ENCODE assay signal across 22 cellular contexts in the genomic region with DNA sequence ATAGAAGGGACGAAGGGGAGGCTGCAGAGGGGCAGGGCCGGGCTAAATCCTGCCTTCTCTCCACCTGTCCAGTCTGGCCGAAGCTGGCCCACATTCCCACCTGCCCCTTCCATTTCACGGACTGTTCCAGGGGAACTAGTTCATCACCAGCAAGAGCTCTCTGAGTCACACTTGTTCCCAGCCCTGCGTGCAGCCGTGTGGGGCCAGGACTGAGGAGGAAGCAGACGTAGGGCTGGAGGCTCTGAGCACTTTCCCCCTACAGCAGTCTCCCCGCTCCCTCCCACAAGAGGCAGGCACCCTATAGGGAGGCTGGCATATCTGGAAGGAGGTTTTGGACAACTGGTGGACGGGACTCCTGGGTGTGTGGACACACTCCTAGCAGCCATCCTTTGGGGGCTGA. TPM values are rescaled to one million over a fixed set of nuclear protein-coding genes. Genes with fewer than 3 reads are reported as not detected.
DNase-seq lines count a peak whose midpoint lies in the region; ATAC-seq, FAIRE-seq and TF ChIP-seq lines count a peak whose summit lies in the region.
"Had no signal": no experiment of that assay in that cellular context is flagged by ENCODE, and none has a peak within 500 bp of the region (broad histone marks: within the 10 kb centered on the region; RNA-seq: fewer than 3 reads in every experiment).

No MANE protein-coding gene starts in this region.

- H3K27ac Mint-ChIP-seq in glutamatergic neuron (ENCODE audit: unreplicated experiment), result peak overlapping the region; percentile 33
- H3K27ac Mint-ChIP-seq: activated T-cell treated with anti-CD3 and anti-CD28 coated beads, Interleukin-2, amount 50 U/mL, for 24 hours; stimulated activated naive CD8-positive, alpha-beta T cell treated with anti-CD3 and anti-CD28 coated beads, Interleukin-15, Interleukin-2, amounts not matched to agents 100 ng/mL and 50 ng/mL, for 24 hours had no signal

- peaks cover 25% of the 10 kb centered on the region for H3K4me1 ChIP-seq in A549
- H3K4me1 ChIP-seq in adipocyte (ENCODE audit: control insufficient read depth, insufficient read depth, low read length), result peaks cover 21% of the 10 kb centered on the region
- H3K4me1 ChIP-seq: Caco-2 had no signal

- no peaks in the 10 kb centered on the region for H3K27me3 ChIP-seq in adipocyte (replicated peaks; ENCODE audit: control insufficient read depth, insufficient read depth, low read length)
- H3K27me3 ChIP-seq: vagina had no signal

- no peak overlapping the region for H3K9ac ChIP-seq in adipocyte (ENCODE audit: low read length)

- H3K9me3 Mint-ChIP-seq in glutamatergic neuron (ENCODE audit: unreplicated experiment), result peaks cover 2% of the 10 kb centered on the region
- H3K9me3 Mint-ChIP-seq: activated T-cell treated with anti-CD3 and anti-CD28 coated beads, Interleukin-2, amount 50 U/mL, for 24 hours; immature natural killer cell; stimulated activated naive CD8-positive, alpha-beta T cell treated with anti-CD3 and anti-CD28 coated beads, Interleukin-15, Interleukin-2, amounts not matched to agents 100 ng/mL and 50 ng/mL, for 24 hours had no signal

- H3K27me3 Mint-ChIP-seq in glutamatergic neuron (ENCODE audit: unreplicated experiment), result peaks cover 4% of the 10 kb centered on the region
- H3K27me3 Mint-ChIP-seq: activated T-cell treated with anti-CD3 and anti-CD28 coated beads, Interleukin-2, amount 50 U/mL, for 24 hours; stimulated activated naive CD8-positive, alpha-beta T cell treated with anti-CD3 and anti-CD28 coated beads, Interleukin-15, Interleukin-2, amounts not matched to agents 100 ng/mL and 50 ng/mL, for 24 hours had no signal

- no peaks in the 10 kb centered on the region for H3K36me3 Mint-ChIP-seq in glutamatergic neuron (ENCODE audit: unreplicated experiment)

- H3K4me2 ChIP-seq in A549, result peak overlapping the region; percentile 46

- no peak for TF ChIP-seq RAD21 in A549 (conservative IDR thresholded peaks at IDR 0.05 in 1 of 2, IDR thresholded peaks at IDR 0.05 in 1 of 2)

- H3K4me1 Mint-ChIP-seq in glutamatergic neuron (ENCODE audit: low read depth, unreplicated experiment), result peaks cover 13% of the 10 kb centered on the region

- H3K4me3 Mint-ChIP-seq in glutamatergic neuron (ENCODE audit: unreplicated experiment), result no peak overlapping the region
- H3K4me3 Mint-ChIP-seq: activated T-cell treated with anti-CD3 and anti-CD28 coated beads, Interleukin-2, amount 50 U/mL, for 24 hours; immature natural killer cell; stimulated activated naive CD8-positive, alpha-beta T cell treated with anti-CD3 and anti-CD28 coated beads, Interleukin-15, Interleukin-2, amounts not matched to agents 100 ng/mL and 50 ng/mL, for 24 hours had no signal

- TF ChIP-seq CTCF in A549 (IDR thresholded peaks at IDR 0.05) (no peak), glutamatergic neuron (IDR thresholded peaks at IDR 0.05; ENCODE audit: partially characterized antibody, unreplicated experiment) (no peak)

- DNase-seq in A549 (ENCODE audit: low read depth in 1 of 2, low spot score in 1 of 2) (no peak), HK-2 (ENCODE audit: unreplicated experiment) (peak; percentile 65), adipocyte (ENCODE audit: low read depth) (peak; percentile 18), glutamatergic neuron (no peak), GM19240 (ENCODE audit: insufficient read length, low spot score) (no peak), NCI-H2196 (lab: John Stamatoyannopoulos, UW; ENCODE audit: unreplicated experiment) (no peak)
- DNase-seq: activated CD4-positive, alpha-beta T cell treated with anti-CD3 and anti-CD28 coated beads for 4 hours; activated T-cell treated with anti-CD3 and anti-CD28 coated beads, Interleukin-2, amount 50 U/mL, for 24 hours; immature natural killer cell; KBM-7; NCI-H187; NCI-H748 treated with DMSO at 0.1 percent for 48 hours; occipital lobe; small intestine had no signal

- CTCF ChIA-PET in A549 (lab: Yijun Ruan, JAX), result no interaction called here

- FAIRE-seq in A549 (lab: Jason Lieb, UNC), result no peak
- FAIRE-seq: GM18507, GM19239, small intestine had no signal

- no peaks in the 10 kb centered on the region for H3K9me3 ChIP-seq in A549
- H3K9me3 ChIP-seq in adipocyte (ENCODE audit: control insufficient read depth, low read length), result no peaks in the 10 kb centered on the region
- H3K9me3 ChIP-seq: Caco-2, vagina had no signal

- 59% methylated on average over 7 of the region's 9 CpGs for whole genome bisulfite sequencing in A549 (ENCODE audit: missing lambda C conversion rate)

- peak overlapping the region in 1 of 2 experiments; percentile 38; a peak in 2 of 6 replicates for H3K27ac ChIP-seq in A549
- H3K27ac ChIP-seq: vagina had no signal

- H3K4me3 ChIP-seq in A549 (no peak overlapping the region), adipocyte (ENCODE audit: low read length) (no peak overlapping the region)
- H3K4me3 ChIP-seq: vagina had no signal

- no peak for TF ChIP-seq POLR2A in A549 (IDR thresholded peaks at IDR 0.05; ENCODE audit: low read length)

- no peak for TF ChIP-seq EP300 in A549 (IDR thresholded peaks at IDR 0.05)

- H3K36me3 ChIP-seq in adipocyte (ENCODE audit: control insufficient read depth, insufficient read depth, low read length, severe bottlenecking), result no peaks in the 10 kb centered on the region
- H3K36me3 ChIP-seq: vagina had no signal

- POLR2A ChIA-PET in A549 (lab: Yijun Ruan, JAX), result no interaction called here

- ATAC-seq in A549 (peak in 1 of 2 experiments; percentile 28; a peak in 3 of 6 replicates), HG03571 (IDR thresholded peaks at IDR 0.05; ENCODE audit: unreplicated experiment) (no peak), HG02884 (IDR thresholded peaks at IDR 0.05; ENCODE audit: unreplicated experiment) (no peak)

TF ChIP-seq in A549, 52 proteins besides CTCF, POLR2A, EP300 and RAD21 (continues in another document):
- TF ChIP-seq ZNF302 (CRISPR knock-in tag; IDR thresholded peaks at IDR 0.05) (no peak), POLR2AphosphoS2 (conservative IDR thresholded peaks at IDR 0.05; ENCODE audit: low read length) (no peak), TFCP2L1 (CRISPR knock-in tag; IDR thresholded peaks at IDR 0.05) (no peak), TP53 (CRISPR knock-in tag; IDR thresholded peaks at IDR 0.05) (no peak), ZFP36 (IDR thresholded peaks at IDR 0.05; ENCODE audit: borderline replicate concordance, partially characterized antibody) (no peak), NR3C1 (IDR thresholded peaks at IDR 0.05) (no peak), NPAS2 (CRISPR knock-in tag; IDR thresholded peaks at IDR 0.05; ENCODE audit: borderline replicate concordance) (no peak), CHD4 (IDR thresholded peaks at IDR 0.05; ENCODE audit: borderline replicate concordance) (no peak), CBX2 (IDR thresholded peaks at IDR 0.05; ENCODE audit: borderline replicate concordance, low read depth) (no peak)
- TF ChIP-seq, protein P1, sequence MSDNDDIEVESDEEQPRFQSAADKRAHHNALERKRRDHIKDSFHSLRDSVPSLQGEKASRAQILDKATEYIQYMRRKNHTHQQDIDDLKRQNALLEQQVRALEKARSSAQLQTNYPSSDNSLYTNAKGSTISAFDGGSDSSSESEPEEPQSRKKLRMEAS (IDR thresholded peaks at IDR 0.05), result no peak
- TF ChIP-seq, protein P2, sequence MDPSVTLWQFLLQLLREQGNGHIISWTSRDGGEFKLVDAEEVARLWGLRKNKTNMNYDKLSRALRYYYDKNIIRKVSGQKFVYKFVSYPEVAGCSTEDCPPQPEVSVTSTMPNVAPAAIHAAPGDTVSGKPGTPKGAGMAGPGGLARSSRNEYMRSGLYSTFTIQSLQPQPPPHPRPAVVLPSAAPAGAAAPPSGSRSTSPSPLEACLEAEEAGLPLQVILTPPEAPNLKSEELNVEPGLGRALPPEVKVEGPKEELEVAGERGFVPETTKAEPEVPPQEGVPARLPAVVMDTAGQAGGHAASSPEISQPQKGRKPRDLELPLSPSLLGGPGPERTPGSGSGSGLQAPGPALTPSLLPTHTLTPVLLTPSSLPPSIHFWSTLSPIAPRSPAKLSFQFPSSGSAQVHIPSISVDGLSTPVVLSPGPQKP (IDR thresholded peaks at IDR 0.05; ENCODE audit: low read depth, low read length), result no peak

RNA-seq across cellular contexts. Expression of a gene that starts 3.0 kb away (rescaled TPM):
- polyA plus RNA-seq in A549 (2011; rRNA removed), result 0.79 and 0.88 TPM in 2 replicates
- polyA plus RNA-seq in A549 (2012; cell fraction: cytosol; rRNA removed), result 0.69 and 0.82 TPM in 2 replicates
- 9.4 and 13.4 TPM in 2 replicates for polyA plus RNA-seq in A549 (2012; cell fraction: nucleus; rRNA removed)
- polyA plus RNA-seq in A549 (2017; fragmentation: RNase III; extraction: RNeasy Plus Mini Kit Qiagen cat#74134 plus additional on column Dnase treatment), result 0.79 to 1.3 TPM (median 0.89 TPM) in 3 replicates
- 0.68 and 2.2 TPM in 2 replicates for polyA minus RNA-seq in A549 (2011; rRNA and poly(A)+ RNA removed)
- 8.0 TPM for total RNA-seq in glutamatergic neuron (ENCODE audit: unreplicated experiment)

RNA-seq across cellular contexts. Expression of a gene that starts 7.4 kb away (rescaled TPM):
- polyA plus RNA-seq in A549 (2011; rRNA removed) (not detected in 2 replicates), A549 (2017; fragmentation: RNase III; extraction: RNeasy Plus Mini Kit Qiagen cat#74134 plus additional on column Dnase treatment) (not detected in 3 replicates)
- polyA plus RNA-seq in A549 (2012; cell fraction: cytosol; rRNA removed), result 0.34 and 0.54 TPM in 2 replicates
- polyA plus RNA-seq in A549 (2012; cell fraction: nucleus; rRNA removed), result 6.3 and 6.9 TPM in 2 replicates
- polyA minus RNA-seq in A549 (2011; rRNA and poly(A)+ RNA removed), result not detected in 2 replicates
- total RNA-seq in glutamatergic neuron (ENCODE audit: unreplicated experiment), result 3.5 TPM
- total RNA-seq: occipital lobe had no signal
- polyA plus RNA-seq: immature natural killer cell had no signal

RNA-seq across cellular contexts. Expression of a gene that starts 32.8 kb away (rescaled TPM):
- polyA plus RNA-seq in A549 (2011; rRNA removed), result 0.09 TPM in 1 of 2 replicates, not detected in the other
- 0.01 TPM in 1 of 2 replicates, not detected in the other for polyA plus RNA-seq in A549 (2012; cell fraction: cytosol; rRNA removed)
- polyA plus RNA-seq in A549 (2012; cell fraction: nucleus; rRNA removed), result not detected in 2 replicates
- polyA plus RNA-seq in A549 (2017; fragmentation: RNase III; extraction: RNeasy Plus Mini Kit Qiagen cat#74134 plus additional on column Dnase treatment), result 0.04 TPM in 1 of 3 replicates, not detected in the others
- polyA minus RNA-seq in A549 (2011; rRNA and poly(A)+ RNA removed), result not detected in 2 replicates
- not detected for total RNA-seq in glutamatergic neuron (ENCODE audit: unreplicated experiment)
- total RNA-seq: T-helper 2 cell treated with Interferon-gamma antibody and Interleukin-4, amounts not matched to agents 100 ng/mL and 5 ng/mL, for 36 hours had no signal
- polyA plus RNA-seq: immature natural killer cell had no signal

RNA-seq across cellular contexts. Expression of a gene that starts 50.0 kb away (rescaled TPM):
- not detected in 2 replicates for polyA plus RNA-seq in A549 (2011; rRNA removed)
- polyA plus RNA-seq in A549 (2012; cell fraction: cytosol; rRNA removed), result not detected in 2 replicates
- polyA plus RNA-seq in A549 (2012; cell fraction: nucleus; rRNA removed), result not detected in 2 replicates
- not detected in 3 replicates for polyA plus RNA-seq in A549 (2017; fragmentation: RNase III; extraction: RNeasy Plus Mini Kit Qiagen cat#74134 plus additional on column Dnase treatment)
- not detected in 2 replicates for polyA minus RNA-seq in A549 (2011; rRNA and poly(A)+ RNA removed)
- total RNA-seq in glutamatergic neuron (ENCODE audit: unreplicated experiment), result not detected
- total RNA-seq: Caco-2; T-helper 2 cell treated with Interferon-gamma antibody and Interleukin-4, amounts not matched to agents 100 ng/mL and 5 ng/mL, for 36 hours had no signal
- polyA plus RNA-seq: immature natural killer cell had no signal

RNA-seq across cellular contexts. Expression of a gene that starts 56.7 kb away (rescaled TPM):
- 19.4 and 20.2 TPM in 2 replicates for polyA plus RNA-seq in A549 (2011; rRNA removed)
- 7.9 and 9.3 TPM in 2 replicates for polyA plus RNA-seq in A549 (2012; cell fraction: cytosol; rRNA removed)
- 4.1 and 6.7 TPM in 2 replicates for polyA plus RNA-seq in A549 (2012; cell fraction: nucleus; rRNA removed)
- polyA plus RNA-seq in A549 (2017; fragmentation: RNase III; extraction: RNeasy Plus Mini Kit Qiagen cat#74134 plus additional on column Dnase treatment), result 11.4 to 12.1 TPM (median 11.4 TPM) in 3 replicates
- 16.7 and 19.8 TPM in 2 replicates for polyA minus RNA-seq in A549 (2011; rRNA and poly(A)+ RNA removed)
- total RNA-seq in glutamatergic neuron (ENCODE audit: unreplicated experiment), result 28.5 TPM

Comparison
In these comparisons a context has a peak if more than half of its experiments do, and no peak if none do; other contexts are left out.
1. DNase-seq: peak in HK-2 (single experiment) and adipocyte (single experiment); none in A549 (0 of 2), glutamatergic neuron (single experiment), GM19240 (single experiment) and NCI-H2196 (single experiment).